ENCODE assay signal across 17 cellular contexts in the genomic region with DNA sequence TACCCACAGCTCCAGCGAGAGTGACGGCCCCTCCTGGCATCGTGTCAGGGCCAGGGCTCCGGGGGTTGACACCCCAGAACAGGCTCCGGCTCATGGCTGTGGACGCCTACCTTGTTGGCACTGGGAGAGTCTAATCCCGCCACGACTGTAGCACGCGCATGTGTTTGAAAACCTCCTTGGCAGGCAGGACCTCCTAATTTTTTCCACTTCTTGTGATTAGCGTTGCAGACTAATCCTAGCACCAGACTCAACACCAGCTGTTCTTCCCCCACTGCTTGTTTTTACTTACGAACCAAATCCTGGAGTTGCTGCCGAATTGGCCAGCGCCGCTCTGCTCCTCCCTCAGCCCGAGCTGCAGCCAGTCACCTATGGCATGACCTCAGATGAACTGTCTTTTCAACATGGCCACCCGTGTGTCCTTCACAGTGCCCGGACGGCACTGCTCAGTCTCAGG.
DNase-seq lines count a peak whose midpoint lies in the region; ATAC-seq and TF ChIP-seq lines count a peak whose summit lies in the region.
"Had no signal": no experiment of that assay in that cellular context is flagged by ENCODE, and none has a peak within 500 bp of the region (broad histone marks: within the 10 kb centered on the region; RNA-seq: fewer than 3 reads in every experiment).

No MANE protein-coding gene starts in this region.

- TF ChIP-seq CTCF in heart left ventricle (IDR thresholded peaks at IDR 0.05): no peak
- no peak for TF ChIP-seq CTCF in psoas muscle (IDR thresholded peaks at IDR 0.05)
- no peak for TF ChIP-seq CTCF in GM13977 (IDR thresholded peaks at IDR 0.05; ENCODE audit: extremely low read depth, insufficient read depth, missing control alignments)
- no peak for TF ChIP-seq CTCF in hepatocyte (IDR thresholded peaks at IDR 0.05; ENCODE audit: poor library complexity)

- H3K9me3 ChIP-seq in BLaER1 treated with 17β-estradiol and CSF1 and Interleukin-3, amounts not matched to agents 10 nM and 100 nM (replicated peaks in 1 of 11): no peaks in the 10 kb centered on the region
- H3K9me3 ChIP-seq in heart left ventricle (no peaks in the 10 kb centered on the region), psoas muscle (no peaks in the 10 kb centered on the region), hepatocyte (ENCODE audit: low read depth) (no peaks in the 10 kb centered on the region)
- H3K9me3 ChIP-seq: breast epithelium, prostate gland had no signal

- peak overlapping the region; percentile 71 to 96 (median 83); a peak in 20 of 22 replicates for H3K4me2 ChIP-seq in BLaER1 treated with 17β-estradiol and CSF1 and Interleukin-3, amounts not matched to agents 10 nM and 100 nM
- no peak overlapping the region for H3K4me2 ChIP-seq in hepatocyte

- no peaks in the 10 kb centered on the region for H3K79me2 ChIP-seq in hepatocyte

- POLR2A ChIA-PET in naive thymus-derived CD8-positive, alpha-beta T cell (lab: Charles Lee): no interaction called here

- peak overlapping the region in 1 of 10 donors; percentile 37 for H3K27ac Mint-ChIP-seq in naive thymus-derived CD8-positive, alpha-beta T cell
- H3K27ac Mint-ChIP-seq: activated naive CD8-positive, alpha-beta T cell treated with anti-CD3 and anti-CD28 coated beads, Interleukin-2, amount 50 U/mL, for 24 hours had no signal

- peaks cover 0 to 89% (median 10%) of the 10 kb centered on the region in 11 experiments; a peak in 10 of 22 replicates for H3K27me3 ChIP-seq in BLaER1 treated with 17β-estradiol and CSF1 and Interleukin-3, amounts not matched to agents 10 nM and 100 nM
- H3K27me3 ChIP-seq in heart left ventricle (peaks cover 0 to 12% (median 0%) of the 10 kb centered on the region in 9 donors), psoas muscle (ENCODE audit: insufficient read depth in 3 of 3, low read length in 2 of 3) (no peaks in the 10 kb centered on the region), hepatocyte (no peaks in the 10 kb centered on the region)
- H3K27me3 ChIP-seq: breast epithelium had no signal

- no peak overlapping the region for H2AFZ ChIP-seq in hepatocyte
- H2AFZ ChIP-seq: GM23248 had no signal

- H3K36me3 ChIP-seq in BLaER1 treated with 17β-estradiol and CSF1 and Interleukin-3, amounts not matched to agents 10 nM and 100 nM: no peaks in the 10 kb centered on the region
- H3K36me3 ChIP-seq in heart left ventricle (no peaks in the 10 kb centered on the region), psoas muscle (ENCODE audit: insufficient read depth in 1 of 2, low read depth in 1 of 2) (no peaks in the 10 kb centered on the region), hepatocyte (replicated peaks; ENCODE audit: insufficient read depth, low read depth) (no peaks in the 10 kb centered on the region)
- H3K36me3 ChIP-seq: breast epithelium, prostate gland had no signal

- H3K27me3 Mint-ChIP-seq in naive thymus-derived CD8-positive, alpha-beta T cell: peaks cover 0 to 25% (median 3%) of the 10 kb centered on the region in 5 donors

- H3K9ac ChIP-seq in BLaER1 treated with 17β-estradiol and CSF1 and Interleukin-3, amounts not matched to agents 10 nM and 100 nM: no peak overlapping the region
- H3K9ac ChIP-seq: GM23248 had no signal

- DNase-seq in NCI-H2171 treated with DMSO at 0.1 percent for 48 hours (lab: John Stamatoyannopoulos, UW) (peak; percentile 99), heart left ventricle (peak in 4 of 5 donors; percentile 32 to 52 (median 38)), psoas muscle (peak in 1 of 2 donors; percentile 66), GM13977 (ENCODE audit: low spot score) (no peak), hepatocyte (ENCODE audit: low spot score) (no peak)
- no peak for DNase-seq in naive thymus-derived CD8-positive, alpha-beta T cell
- DNase-seq: activated naive CD8-positive, alpha-beta T cell treated with anti-CD3 and anti-CD28 coated beads, Interleukin-2, amount 50 U/mL, for 24 hours; GM23248; hippocampal formation; NCI-H1092; NCI-H774; substantia nigra; T-helper 9 cell had no signal

- no peak for TF ChIP-seq POLR2A in heart left ventricle (IDR thresholded peaks at IDR 0.05)

- H4K20me1 ChIP-seq in BLaER1 treated with 17β-estradiol and CSF1 and Interleukin-3, amounts not matched to agents 10 nM and 100 nM: peaks cover 0 to 21% (median 0%) of the 10 kb centered on the region in 11 experiments; a peak in 7 of 22 replicates
- no peaks in the 10 kb centered on the region for H4K20me1 ChIP-seq in hepatocyte (ENCODE audit: insufficient read depth, poor library complexity, severe bottlenecking)

- ATAC-seq in heart left ventricle (peak in 3 of 4 donors; percentile 47 to 68 (median 59)), psoas muscle (peak; percentile 27 to 37 (median 33)), GM19351 (IDR thresholded peaks at IDR 0.05; ENCODE audit: unreplicated experiment) (no peak)
- no peak for ATAC-seq in naive thymus-derived CD8-positive, alpha-beta T cell
- ATAC-seq: activated naive CD8-positive, alpha-beta T cell treated with anti-CD3 and anti-CD28 coated beads, Interleukin-2, amount 50 U/mL, for 24 hours had no signal

- H3K4me1 Mint-ChIP-seq in naive thymus-derived CD8-positive, alpha-beta T cell: peaks cover 17 to 34% (median 25%) of the 10 kb centered on the region in 4 donors

- H3K9me3 Mint-ChIP-seq in naive thymus-derived CD8-positive, alpha-beta T cell: no peaks in the 10 kb centered on the region
- H3K9me3 Mint-ChIP-seq: activated naive CD8-positive, alpha-beta T cell treated with anti-CD3 and anti-CD28 coated beads, Interleukin-2, amount 50 U/mL, for 24 hours had no signal

- 70 to 87% (median 81%) methylated on average over 19 of the region's 19 CpGs for WGBS in heart left ventricle, 4 donors
- WGBS in psoas muscle, 3 donors: 34 to 45% (median 36%) methylated on average over 19 of the region's 19 CpGs
- WGBS in hepatocyte (ENCODE audit: low lambda C conversion rate, missing lambda C conversion rate): 93% methylated on average over 19 of the region's 19 CpGs

- H3K9me2 ChIP-seq in hepatocyte (replicated peaks; ENCODE audit: insufficient read depth): no peaks in the 10 kb centered on the region

- H3K4me3 ChIP-seq in BLaER1 treated with 17β-estradiol and CSF1 and Interleukin-3, amounts not matched to agents 10 nM and 100 nM: no peak overlapping the region
- H3K4me3 ChIP-seq in heart left ventricle (no peak overlapping the region), psoas muscle (no peak overlapping the region), hepatocyte (no peak overlapping the region)
- H3K4me3 ChIP-seq: breast epithelium, GM23248, prostate gland had no signal

- no peak overlapping the region for H3K27ac ChIP-seq in BLaER1 treated with 17β-estradiol and CSF1 and Interleukin-3, amounts not matched to agents 10 nM and 100 nM
- H3K27ac ChIP-seq in heart left ventricle (peak overlapping the region in 5 of 12 donors; percentile 25 to 46 (median 40)), psoas muscle (no peak overlapping the region), hepatocyte (no peak overlapping the region)
- H3K27ac ChIP-seq: breast epithelium, GM23248, prostate gland had no signal

- H3K4me1 ChIP-seq in BLaER1 treated with 17β-estradiol and CSF1 and Interleukin-3, amounts not matched to agents 10 nM and 100 nM: peaks cover 34 to 58% (median 52%) of the 10 kb centered on the region in 10 experiments
- H3K4me1 ChIP-seq in heart left ventricle: peaks cover 0 to 58% (median 6%) of the 10 kb centered on the region in 12 donors
- H3K4me1 ChIP-seq in psoas muscle: peaks cover 27% of the 10 kb centered on the region
- H3K4me1 ChIP-seq in hepatocyte (ENCODE audit: insufficient read depth): peaks cover 7% of the 10 kb centered on the region
- H3K4me1 ChIP-seq: prostate gland had no signal

- in situ Hi-C loops in GM13977 (cut with MboI; ENCODE audit: low pct_unique_long_range_greater_than_20kb, low sequenced_read_pairs, unreplicated experiment): no loop called here

- no peak overlapping the region for H3K4me3 Mint-ChIP-seq in naive thymus-derived CD8-positive, alpha-beta T cell
- H3K4me3 Mint-ChIP-seq: activated naive CD8-positive, alpha-beta T cell treated with anti-CD3 and anti-CD28 coated beads, Interleukin-2, amount 50 U/mL, for 24 hours had no signal

- intact Hi-C loops in heart left ventricle (cut with DNase I) (no loop called here), psoas muscle (cut with DNase I) (no loop called here)

- no peaks in the 10 kb centered on the region for H3K36me3 Mint-ChIP-seq in naive thymus-derived CD8-positive, alpha-beta T cell

Comparison
In these comparisons a context has a peak if more than half of its experiments do, and no peak if none do; other contexts are left out.
1. DNase-seq: peak in NCI-H2171 treated with DMSO at 0.1 percent for 48 hours (single experiment) and heart left ventricle (4 of 5); none in GM13977 (single experiment), naive thymus-derived CD8-positive, alpha-beta T cell (0 of 10) and hepatocyte (single experiment).
2. ATAC-seq: peak in heart left ventricle (3 of 4) and psoas muscle (4 of 4); none in naive thymus-derived CD8-positive, alpha-beta T cell (0 of 2) and GM19351 (single experiment).